Comparison of ENCODE assay signal across 14 cellular contexts in the genomic region with DNA sequence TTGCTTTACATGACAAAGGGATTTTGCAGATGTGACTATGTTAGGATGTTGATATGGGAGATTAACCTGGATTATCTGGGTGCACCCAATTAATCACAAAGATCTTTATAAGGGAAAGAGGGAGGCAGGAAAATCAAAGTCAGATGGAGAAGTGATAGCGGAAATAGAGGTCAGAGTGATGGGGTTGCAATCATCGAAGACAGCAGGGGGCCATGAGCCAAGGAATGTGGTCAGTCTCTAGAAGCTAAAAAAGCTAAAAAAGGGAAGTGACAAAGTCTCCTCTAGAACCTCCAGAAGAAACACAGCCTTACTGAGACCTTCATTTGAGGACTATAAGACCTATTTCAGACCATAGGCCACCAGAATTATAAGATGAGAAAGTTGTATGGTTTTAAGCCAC.
"Had no signal": no experiment of that assay in that cellular context is flagged by ENCODE, and none has a peak within 500 bp of the region (broad histone marks: within the 10 kb centered on the region; RNA-seq: fewer than 3 reads in every experiment).

No MANE protein-coding gene starts in this region.

- ATAC-seq: activated naive CD4-positive, alpha-beta T cell treated with anti-CD3 and anti-CD28 coated beads, Interleukin-2, amount 50 U/mL, for 72 hours; esophagus mucosa; gastrocnemius medialis; heart left ventricle; left lung; sciatic nerve had no signal

- DNase-seq: activated CD4-positive, CD25-positive, alpha-beta regulatory T cell treated with anti-CD3 and anti-CD28 coated beads, Interleukin-2, amount 50 U/mL, for 72 hours; activated gamma-delta T cell treated with Interleukin-2 at 50 U/mL for 16 hours; adrenal gland; effector CD4-positive, alpha-beta T cell; gastrocnemius medialis; heart left ventricle; left lung; midbrain; stimulated activated CD4-positive, alpha-beta T cell treated with anti-CD3 and anti-CD28 coated beads, Interleukin-4, amount 100 ng/mL, for 1 hour; stomach; trophoblast cell had no signal
